Comparison of ENCODE assay signal across 8 cellular contexts in genomic region chr12:122895757-122896636, GRCh38. TPM values are rescaled to one million over a fixed set of nuclear protein-coding genes. Genes with fewer than 3 reads are reported as not detected.
A peak's percentile ranks its signal among the peaks of the same experiment; 100 is the strongest.
DNase-seq lines count a peak whose midpoint lies in the region; ATAC-seq lines count a peak whose summit lies in the region.

TSS of gene VPS37B (minus strand) at chr12:122896124. CDS start at chr12:122896062, 62 bp downstream.

- ATAC-seq in HG02798 (IDR thresholded peaks at IDR 0.05; ENCODE audit: poor library complexity, unreplicated experiment) = peak; percentile 70
- ATAC-seq in GM21786 (IDR thresholded peaks at IDR 0.05; ENCODE audit: unreplicated experiment) = no peak

- POLR2A ChIA-PET in activated CD8-positive, alpha-beta memory T cell treated with anti-CD3 and anti-CD28 coated beads for 36 hours (lab: Charles Lee) = interaction anchor here (1.6 to 1.8 kb wide), 2 partner anchors 13 to 24 kb away, joined by 4 to 6 read pairs; no protein-coding TSS in a partner anchor

- DNase-seq in GF-D8 (lab: John Stamatoyannopoulos, UW) (peak; percentile 19), NCI-H526 (lab: John Stamatoyannopoulos, UW) (peak; percentile 55 to 90), medulla oblongata (ENCODE audit: extremely low spot score) (peak; percentile 80)
- peak; percentile 85 for DNase-seq in effector CD8-positive, alpha-beta T cell (lab: John Stamatoyannopoulos, UW)
- peak; percentile 76 to 85 (median 79) for DNase-seq in stimulated activated CD4-positive, alpha-beta T cell treated with anti-CD3 and anti-CD28 coated beads, TNF-alpha, amount 100 ng/mL, for 4 hours (ENCODE audit: low read depth in 3 of 3)

- CTCF ChIA-PET in activated CD8-positive, alpha-beta memory T cell treated with anti-CD3 and anti-CD28 coated beads for 36 hours (lab: Charles Lee) = interaction anchor here (0.8 to 1.6 kb wide), 4 partner anchors 13 to 36 kb away, joined by 3 to 5 read pairs (median 3); no protein-coding TSS in a partner anchor

RNA-seq across cellular contexts. Expression of gene VPS37B, which starts in this region (rescaled TPM):
- total RNA-seq in activated CD8-positive, alpha-beta memory T cell treated with anti-CD3 and anti-CD28 coated beads for 36 hours = 10 to 100 TPM; 20.1 to 20.7 TPM

Comparison
In these comparisons a context has a peak if more than half of its experiments do, and no peak if none do; other contexts are left out.
1. DNase-seq: peak in every context shown above with its lines; median percentile 85 in effector CD8-positive, alpha-beta T cell; 80 in medulla oblongata; 79 in stimulated activated CD4-positive, alpha-beta T cell treated with anti-CD3 and anti-CD28 coated beads, TNF-alpha, amount 100 ng/mL, for 4 hours; 72 in NCI-H526; 19 in GF-D8.